In genomic region chr19:41927810-41928192, GRCh38 we compare ENCODE assay signal across 9 cellular contexts. TPM values are rescaled to one million over a fixed set of nuclear protein-coding genes. Genes with fewer than 3 reads are reported as not detected.
DNase-seq lines count a peak whose midpoint lies in the region; ATAC-seq and TF ChIP-seq lines count a peak whose summit lies in the region.
"Had no signal": no experiment of that assay in that cellular context is flagged by ENCODE, and none has a peak within 500 bp of the region (broad histone marks: within the 10 kb centered on the region; RNA-seq: fewer than 3 reads in every experiment).

No MANE protein-coding gene starts in this region.

- H3K9me3 ChIP-seq in esophagus muscularis mucosa (no peaks in the 10 kb centered on the region), prostate gland (no peaks in the 10 kb centered on the region), tibial artery (no peaks in the 10 kb centered on the region)

- intact Hi-C loops in esophagus muscularis mucosa (cut with DNase I), result no loop called here
- intact Hi-C loops in prostate gland (cut with DNase I), result no loop called here
- intact Hi-C loops in tibial artery (cut with DNase I; ENCODE audit: low total_unique reads), result no loop called here

- TF ChIP-seq CTCF in GM12864 (IDR thresholded peaks at IDR 0.05; ENCODE audit: low read depth, low read length, missing control alignments) (no peak), esophagus muscularis mucosa (IDR thresholded peaks at IDR 0.05) (no peak), prostate gland (IDR thresholded peaks at IDR 0.05) (no peak), tibial artery (IDR thresholded peaks at IDR 0.05) (no peak)

- no peak for TF ChIP-seq EP300 in esophagus muscularis mucosa (IDR thresholded peaks at IDR 0.05)

- H3K36me3 ChIP-seq in esophagus muscularis mucosa (no peaks in the 10 kb centered on the region), prostate gland (no peaks in the 10 kb centered on the region), tibial artery (no peaks in the 10 kb centered on the region)

- TF ChIP-seq POLR2A in esophagus muscularis mucosa (IDR thresholded peaks at IDR 0.05; ENCODE audit: low read depth) (no peak), prostate gland (IDR thresholded peaks at IDR 0.05) (no peak)

- H3K27ac ChIP-seq in esophagus muscularis mucosa (replicated peaks in 1 of 4), result no peak overlapping the region
- H3K27ac ChIP-seq in prostate gland, result no peak overlapping the region
- no peak overlapping the region for H3K27ac ChIP-seq in tibial artery
- H3K27ac ChIP-seq: epithelial cell of prostate had no signal

- DNase-seq in GM12864 (ENCODE audit: low read depth) (no peak), esophagus muscularis mucosa (ENCODE audit: extremely low spot score) (no peak), prostate gland (ENCODE audit: low spot score) (no peak), SW480 (ENCODE audit: low spot score) (no peak), inferior parietal cortex (ENCODE audit: extremely low spot score) (no peak), NCI-H345 treated with DMSO at 0.1 percent for 48 hours (lab: John Stamatoyannopoulos, UW; ENCODE audit: unreplicated experiment) (no peak), tibial artery (no peak)

- WGBS in esophagus muscularis mucosa, result 5% methylated on average over 20 of the region's 36 CpGs
- 7% methylated on average over 36 of the region's 36 CpGs for WGBS in prostate gland

- ATAC-seq in SK-N-SH treated with all-trans-retinoic acid at 6 μM for 48 hours, result peak; percentile 9; the same call in 1 of the 3 replicates

- H3K4me1 ChIP-seq in esophagus muscularis mucosa (peaks cover 17 to 27% (median 24%) of the 10 kb centered on the region in 4 donors), prostate gland (replicated peaks) (no peaks in the 10 kb centered on the region), tibial artery (peaks cover 0 to 16% (median 15%) of the 10 kb centered on the region in 4 donors)

- peak overlapping the region; percentile 54 for H3K4me3 ChIP-seq in GM12864 (ENCODE audit: low read depth, low read length)
- peak overlapping the region; percentile 39 to 58 (median 44) for H3K4me3 ChIP-seq in esophagus muscularis mucosa
- peak overlapping the region; percentile 31 to 39 for H3K4me3 ChIP-seq in prostate gland
- H3K4me3 ChIP-seq in tibial artery, result peak overlapping the region in 1 of 2 donors; percentile 43

- peaks cover 5 to 100% (median 81%) of the 10 kb centered on the region in 4 donors for H3K27me3 ChIP-seq in esophagus muscularis mucosa
- peaks cover 10% of the 10 kb centered on the region for H3K27me3 ChIP-seq in prostate gland (replicated peaks; ENCODE audit: insufficient read depth)
- H3K27me3 ChIP-seq in tibial artery, result peaks cover 6 to 99% of the 10 kb centered on the region in 2 donors

TF ChIP-seq in SK-N-SH treated with all-trans-retinoic acid at 6 μM for 48 hours, 23 proteins besides CTCF, POLR2A, EP300 and RAD21 (continues in another document):
- TF ChIP-seq ARNTL (CRISPR knock-in tag; IDR thresholded peaks at IDR 0.05; ENCODE audit: borderline replicate concordance, low read depth) (no peak), ZFP3 (CRISPR knock-in tag; IDR thresholded peaks at IDR 0.05) (no peak), SNAI2 (CRISPR knock-in tag; IDR thresholded peaks at IDR 0.05) (no peak), PATZ1 (CRISPR knock-in tag; IDR thresholded peaks at IDR 0.05; ENCODE audit: borderline replicate concordance) (no peak), ZNF8 (CRISPR knock-in tag; IDR thresholded peaks at IDR 0.05) (no peak), CREB5 (CRISPR knock-in tag; IDR thresholded peaks at IDR 0.05; ENCODE audit: low read depth) (no peak), ZC3H10 (CRISPR knock-in tag; IDR thresholded peaks at IDR 0.05) (no peak), RARB (CRISPR knock-in tag; IDR thresholded peaks at IDR 0.05) (no peak), BACH2 (CRISPR knock-in tag; IDR thresholded peaks at IDR 0.05; ENCODE audit: borderline replicate concordance) (no peak), PPARA (CRISPR knock-in tag; IDR thresholded peaks at IDR 0.05; ENCODE audit: borderline replicate concordance) (no peak), TCF4 (CRISPR knock-in tag; IDR thresholded peaks at IDR 0.05; ENCODE audit: borderline replicate concordance) (no peak), TSHZ2 (CRISPR knock-in tag; IDR thresholded peaks at IDR 0.05) (no peak), GLIS3 (CRISPR knock-in tag; IDR thresholded peaks at IDR 0.05) (no peak), ZNF565 (CRISPR knock-in tag; conservative IDR thresholded peaks at IDR 0.05; ENCODE audit: low read depth) (no peak), ZFP30 (CRISPR knock-in tag; IDR thresholded peaks at IDR 0.05) (no peak), CSRNP3 (CRISPR knock-in tag; IDR thresholded peaks at IDR 0.05) (no peak), ESRRG (CRISPR knock-in tag; IDR thresholded peaks at IDR 0.05) (no peak)

RNA-seq across cellular contexts. Expression of gene ERFL, which starts 0.4 kb away (rescaled TPM):
- total RNA-seq in esophagus muscularis mucosa (under 1 TPM in 3 of 4 donors, not detected in 1; 0.32 to 0.42 (median 0.33) TPM), prostate gland (1 to 10 TPM in 1 of 2 donors, under 1 TPM in 1; 0.36 to 1.9 TPM)

RNA-seq across cellular contexts. Expression of gene RABAC1, which starts 31.3 kb away (rescaled TPM):
- total RNA-seq in esophagus muscularis mucosa (100 to 1,000 TPM; 142 to 250 (median 201) TPM), prostate gland (100 to 1,000 TPM; 153 to 168 TPM)

RNA-seq across cellular contexts. Expression of gene ARHGEF1, which starts 44.8 kb away (rescaled TPM):
- total RNA-seq in esophagus muscularis mucosa (10 to 100 TPM; 54.5 to 71.8 (median 59.7) TPM), prostate gland (10 to 100 TPM; 57.1 to 65.6 TPM)

RNA-seq across cellular contexts. Expression of gene CD79A, which starts 50.7 kb away (rescaled TPM):
- total RNA-seq in esophagus muscularis mucosa, result 1 to 10 TPM in 1 of 4 donors, under 1 TPM in 1, not detected in 2; 0.71 to 2.2 TPM
- total RNA-seq in prostate gland, result under 1 TPM in 1 of 2 donors, not detected in 1; 0.59 TPM
